ENCODE assay signal across 1 cellular context in the genomic region with DNA sequence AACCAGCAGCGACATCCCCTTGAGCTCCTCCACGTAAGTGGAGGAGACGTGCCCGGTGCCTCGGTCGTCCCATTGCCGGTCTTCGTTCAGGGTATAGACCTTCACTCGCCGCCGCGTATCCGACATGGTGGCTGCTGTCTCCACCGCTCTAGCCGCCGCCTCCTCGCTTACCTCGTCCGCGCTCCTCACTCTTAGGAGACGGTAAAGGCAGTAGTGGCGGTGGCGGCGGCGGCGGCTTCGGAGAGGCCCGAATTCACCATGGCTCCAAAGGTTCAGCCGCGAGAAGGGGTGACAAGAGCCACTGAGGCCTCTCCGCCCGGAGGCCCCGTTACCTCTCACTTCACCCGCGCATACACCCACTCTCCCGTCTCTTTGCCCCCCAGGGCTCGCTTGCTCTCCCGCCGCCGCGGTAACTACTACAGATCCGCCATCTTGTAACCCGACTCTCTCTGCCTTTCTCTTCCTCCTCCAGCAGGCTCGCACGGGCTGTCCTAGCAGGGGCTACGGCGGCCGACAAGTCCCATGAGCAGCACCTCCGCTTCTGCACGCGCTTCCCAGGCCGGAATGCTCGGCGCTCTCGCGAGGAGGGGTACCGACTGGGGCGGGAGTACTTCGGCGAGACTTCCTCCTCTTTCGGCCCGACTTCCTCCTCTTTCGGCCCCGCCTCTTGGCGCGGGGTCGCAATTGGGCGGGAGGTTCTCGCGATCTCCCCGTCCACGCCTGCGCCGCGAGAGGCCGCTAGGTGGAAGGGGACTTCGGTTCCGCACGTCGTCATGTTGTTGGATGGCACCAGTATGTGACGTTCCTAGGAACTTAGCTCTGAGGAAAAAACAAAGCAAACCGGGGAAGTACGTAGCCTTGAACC.
TF ChIP-seq lines count a peak whose summit lies in the region.

TSS of gene PPP4R3B (minus strand) at position 463 of the 865 bp plus-strand sequence. CDS start at position 126, 337 bp downstream.

TF ChIP-seq in HepG2, 621 proteins besides CTCF, POLR2A, EP300 and RAD21 (continued from another document and continues in another):
- TF ChIP-seq, protein P1, sequence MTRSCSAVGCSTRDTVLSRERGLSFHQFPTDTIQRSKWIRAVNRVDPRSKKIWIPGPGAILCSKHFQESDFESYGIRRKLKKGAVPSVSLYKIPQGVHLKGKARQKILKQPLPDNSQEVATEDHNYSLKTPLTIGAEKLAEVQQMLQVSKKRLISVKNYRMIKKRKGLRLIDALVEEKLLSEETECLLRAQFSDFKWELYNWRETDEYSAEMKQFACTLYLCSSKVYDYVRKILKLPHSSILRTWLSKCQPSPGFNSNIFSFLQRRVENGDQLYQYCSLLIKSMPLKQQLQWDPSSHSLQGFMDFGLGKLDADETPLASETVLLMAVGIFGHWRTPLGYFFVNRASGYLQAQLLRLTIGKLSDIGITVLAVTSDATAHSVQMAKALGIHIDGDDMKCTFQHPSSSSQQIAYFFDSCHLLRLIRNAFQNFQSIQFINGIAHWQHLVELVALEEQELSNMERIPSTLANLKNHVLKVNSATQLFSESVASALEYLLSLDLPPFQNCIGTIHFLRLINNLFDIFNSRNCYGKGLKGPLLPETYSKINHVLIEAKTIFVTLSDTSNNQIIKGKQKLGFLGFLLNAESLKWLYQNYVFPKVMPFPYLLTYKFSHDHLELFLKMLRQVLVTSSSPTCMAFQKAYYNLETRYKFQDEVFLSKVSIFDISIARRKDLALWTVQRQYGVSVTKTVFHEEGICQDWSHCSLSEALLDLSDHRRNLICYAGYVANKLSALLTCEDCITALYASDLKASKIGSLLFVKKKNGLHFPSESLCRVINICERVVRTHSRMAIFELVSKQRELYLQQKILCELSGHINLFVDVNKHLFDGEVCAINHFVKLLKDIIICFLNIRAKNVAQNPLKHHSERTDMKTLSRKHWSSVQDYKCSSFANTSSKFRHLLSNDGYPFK (CRISPR knock-in tag; IDR thresholded peaks at IDR 0.05; ENCODE audit: borderline replicate concordance) = peak; percentile 99
- TF ChIP-seq SRY (CRISPR knock-in tag; IDR thresholded peaks at IDR 0.05) = no peak; the same call in none of the 2 replicates
- peak; percentile 91; the same call in 1 of the 2 replicates for TF ChIP-seq ZFYVE20 (CRISPR knock-in tag; IDR thresholded peaks at IDR 0.05; ENCODE audit: borderline replicate concordance, low read depth)
- TF ChIP-seq ZNF34 (CRISPR knock-in tag; IDR thresholded peaks at IDR 0.05; ENCODE audit: borderline replicate concordance) = 0 out of 2 replicates have a peak, but pooled peaks have one; percentile 63
- peak; percentile 97 for TF ChIP-seq ZC3H13 (CRISPR knock-in tag; IDR thresholded peaks at IDR 0.05)
- TF ChIP-seq RFXAP (CRISPR knock-in tag; IDR thresholded peaks at IDR 0.05; ENCODE audit: borderline replicate concordance) = peak; percentile 90
- peak; percentile 91 for TF ChIP-seq ZNF704 (CRISPR knock-in tag; IDR thresholded peaks at IDR 0.05; ENCODE audit: borderline replicate concordance)
- no peak for TF ChIP-seq MTA3 (CRISPR knock-in tag; IDR thresholded peaks at IDR 0.05)
- peak; percentile 94 for TF ChIP-seq SNAI1 (CRISPR knock-in tag; IDR thresholded peaks at IDR 0.05; ENCODE audit: borderline replicate concordance)
- peak; percentile 52; the same call in 1 of the 2 replicates for TF ChIP-seq MAFF (IDR thresholded peaks at IDR 0.05; ENCODE audit: low read depth, low read length)
- no peak for TF ChIP-seq ZNF75D (CRISPR knock-in tag; IDR thresholded peaks at IDR 0.05; ENCODE audit: borderline replicate concordance)
- TF ChIP-seq GATAD2A (CRISPR knock-in tag; IDR thresholded peaks at IDR 0.05) = peak; percentile 87
- TF ChIP-seq ZNF687 (CRISPR knock-in tag; IDR thresholded peaks at IDR 0.05) = peak; percentile 99
- peak; percentile 83; the same call in 1 of the 2 replicates for TF ChIP-seq REXO4 (CRISPR knock-in tag; IDR thresholded peaks at IDR 0.05; ENCODE audit: borderline replicate concordance)
- TF ChIP-seq, protein P2, sequence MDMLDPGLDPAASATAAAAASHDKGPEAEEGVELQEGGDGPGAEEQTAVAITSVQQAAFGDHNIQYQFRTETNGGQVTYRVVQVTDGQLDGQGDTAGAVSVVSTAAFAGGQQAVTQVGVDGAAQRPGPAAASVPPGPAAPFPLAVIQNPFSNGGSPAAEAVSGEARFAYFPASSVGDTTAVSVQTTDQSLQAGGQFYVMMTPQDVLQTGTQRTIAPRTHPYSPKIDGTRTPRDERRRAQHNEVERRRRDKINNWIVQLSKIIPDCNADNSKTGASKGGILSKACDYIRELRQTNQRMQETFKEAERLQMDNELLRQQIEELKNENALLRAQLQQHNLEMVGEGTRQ (IDR thresholded peaks at IDR 0.05; ENCODE audit: low read depth, low read length) = no peak
- TF ChIP-seq, protein P2 (CRISPR knock-in tag; IDR thresholded peaks at IDR 0.05; ENCODE audit: borderline replicate concordance) = no peak; the same call in 1 of the 2 replicates
- no peak; the same call in 1 of the 2 replicates for TF ChIP-seq ZNF816 (CRISPR knock-in tag; IDR thresholded peaks at IDR 0.05; ENCODE audit: borderline replicate concordance)
- TF ChIP-seq, protein P3, sequence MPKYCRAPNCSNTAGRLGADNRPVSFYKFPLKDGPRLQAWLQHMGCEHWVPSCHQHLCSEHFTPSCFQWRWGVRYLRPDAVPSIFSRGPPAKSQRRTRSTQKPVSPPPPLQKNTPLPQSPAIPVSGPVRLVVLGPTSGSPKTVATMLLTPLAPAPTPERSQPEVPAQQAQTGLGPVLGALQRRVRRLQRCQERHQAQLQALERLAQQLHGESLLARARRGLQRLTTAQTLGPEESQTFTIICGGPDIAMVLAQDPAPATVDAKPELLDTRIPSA (CRISPR knock-in tag; IDR thresholded peaks at IDR 0.05; ENCODE audit: borderline replicate concordance) = no peak; the same call in 1 of the 2 replicates
- TF ChIP-seq MYPOP (CRISPR knock-in tag; IDR thresholded peaks at IDR 0.05) = peak; percentile 71; the same call in 1 of the 2 replicates
- TF ChIP-seq CREM (IDR thresholded peaks at IDR 0.05) = peak; percentile 96
- TF ChIP-seq CREM (CRISPR knock-in tag; IDR thresholded peaks at IDR 0.05) = no peak
- TF ChIP-seq, protein P4, sequence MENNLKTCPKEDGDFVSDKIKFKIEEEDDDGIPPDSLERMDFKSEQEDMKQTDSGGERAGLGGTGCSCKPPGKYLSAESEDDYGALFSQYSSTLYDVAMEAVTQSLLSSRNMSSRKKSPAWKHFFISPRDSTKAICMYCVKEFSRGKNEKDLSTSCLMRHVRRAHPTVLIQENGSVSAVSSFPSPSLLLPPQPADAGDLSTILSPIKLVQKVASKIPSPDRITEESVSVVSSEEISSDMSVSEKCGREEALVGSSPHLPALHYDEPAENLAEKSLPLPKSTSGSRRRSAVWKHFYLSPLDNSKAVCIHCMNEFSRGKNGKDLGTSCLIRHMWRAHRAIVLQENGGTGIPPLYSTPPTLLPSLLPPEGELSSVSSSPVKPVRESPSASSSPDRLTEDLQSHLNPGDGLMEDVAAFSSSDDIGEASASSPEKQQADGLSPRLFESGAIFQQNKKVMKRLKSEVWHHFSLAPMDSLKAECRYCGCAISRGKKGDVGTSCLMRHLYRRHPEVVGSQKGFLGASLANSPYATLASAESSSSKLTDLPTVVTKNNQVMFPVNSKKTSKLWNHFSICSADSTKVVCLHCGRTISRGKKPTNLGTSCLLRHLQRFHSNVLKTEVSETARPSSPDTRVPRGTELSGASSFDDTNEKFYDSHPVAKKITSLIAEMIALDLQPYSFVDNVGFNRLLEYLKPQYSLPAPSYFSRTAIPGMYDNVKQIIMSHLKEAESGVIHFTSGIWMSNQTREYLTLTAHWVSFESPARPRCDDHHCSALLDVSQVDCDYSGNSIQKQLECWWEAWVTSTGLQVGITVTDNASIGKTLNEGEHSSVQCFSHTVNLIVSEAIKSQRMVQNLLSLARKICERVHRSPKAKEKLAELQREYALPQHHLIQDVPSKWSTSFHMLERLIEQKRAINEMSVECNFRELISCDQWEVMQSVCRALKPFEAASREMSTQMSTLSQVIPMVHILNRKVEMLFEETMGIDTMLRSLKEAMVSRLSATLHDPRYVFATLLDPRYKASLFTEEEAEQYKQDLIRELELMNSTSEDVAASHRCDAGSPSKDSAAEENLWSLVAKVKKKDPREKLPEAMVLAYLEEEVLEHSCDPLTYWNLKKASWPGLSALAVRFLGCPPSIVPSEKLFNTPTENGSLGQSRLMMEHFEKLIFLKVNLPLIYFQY (CRISPR knock-in tag; IDR thresholded peaks at IDR 0.05; ENCODE audit: borderline replicate concordance) = peak; percentile 87
- TF ChIP-seq TEAD3 (CRISPR knock-in tag; optimal IDR thresholded peaks at IDR 0.05; ENCODE audit: borderline replicate concordance) = peak; percentile 99
- TF ChIP-seq ZNF878 (CRISPR knock-in tag; IDR thresholded peaks at IDR 0.05) = peak; percentile 91
- TF ChIP-seq ZNF713 (CRISPR knock-in tag; IDR thresholded peaks at IDR 0.05) = peak; percentile 84
- TF ChIP-seq, protein P5, sequence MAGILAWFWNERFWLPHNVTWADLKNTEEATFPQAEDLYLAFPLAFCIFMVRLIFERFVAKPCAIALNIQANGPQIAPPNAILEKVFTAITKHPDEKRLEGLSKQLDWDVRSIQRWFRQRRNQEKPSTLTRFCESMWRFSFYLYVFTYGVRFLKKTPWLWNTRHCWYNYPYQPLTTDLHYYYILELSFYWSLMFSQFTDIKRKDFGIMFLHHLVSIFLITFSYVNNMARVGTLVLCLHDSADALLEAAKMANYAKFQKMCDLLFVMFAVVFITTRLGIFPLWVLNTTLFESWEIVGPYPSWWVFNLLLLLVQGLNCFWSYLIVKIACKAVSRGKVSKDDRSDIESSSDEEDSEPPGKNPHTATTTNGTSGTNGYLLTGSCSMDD (CRISPR knock-in tag; IDR thresholded peaks at IDR 0.05) = no peak
- TF ChIP-seq ZNF891 (CRISPR knock-in tag; IDR thresholded peaks at IDR 0.05) = no peak; the same call in none of the 2 replicates
- peak; percentile 98 for TF ChIP-seq EED (CRISPR knock-in tag; IDR thresholded peaks at IDR 0.05)
- TF ChIP-seq ZSCAN12 (CRISPR knock-in tag; IDR thresholded peaks at IDR 0.05) = no peak
- TF ChIP-seq, protein P6, sequence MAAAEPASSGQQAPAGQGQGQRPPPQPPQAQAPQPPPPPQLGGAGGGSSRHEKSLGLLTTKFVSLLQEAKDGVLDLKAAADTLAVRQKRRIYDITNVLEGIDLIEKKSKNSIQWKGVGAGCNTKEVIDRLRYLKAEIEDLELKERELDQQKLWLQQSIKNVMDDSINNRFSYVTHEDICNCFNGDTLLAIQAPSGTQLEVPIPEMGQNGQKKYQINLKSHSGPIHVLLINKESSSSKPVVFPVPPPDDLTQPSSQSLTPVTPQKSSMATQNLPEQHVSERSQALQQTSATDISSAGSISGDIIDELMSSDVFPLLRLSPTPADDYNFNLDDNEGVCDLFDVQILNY (CRISPR knock-in tag; conservative IDR thresholded peaks at IDR 0.05) = peak; percentile 85; the same call in 1 of the 2 replicates
- peak; percentile 94 for TF ChIP-seq TFDP1 (CRISPR knock-in tag; IDR thresholded peaks at IDR 0.05; ENCODE audit: borderline replicate concordance)
- no peak; the same call in 1 of the 2 replicates for TF ChIP-seq ZFP1 (CRISPR knock-in tag; IDR thresholded peaks at IDR 0.05)
- peak; percentile 91 for TF ChIP-seq ZNF124 (CRISPR knock-in tag; IDR thresholded peaks at IDR 0.05)
- TF ChIP-seq RBAK (CRISPR knock-in tag; IDR thresholded peaks at IDR 0.05) = peak; percentile 73; the same call in 1 of the 2 replicates
